8 cellular contexts compared by ENCODE assay signal in the genomic region with DNA sequence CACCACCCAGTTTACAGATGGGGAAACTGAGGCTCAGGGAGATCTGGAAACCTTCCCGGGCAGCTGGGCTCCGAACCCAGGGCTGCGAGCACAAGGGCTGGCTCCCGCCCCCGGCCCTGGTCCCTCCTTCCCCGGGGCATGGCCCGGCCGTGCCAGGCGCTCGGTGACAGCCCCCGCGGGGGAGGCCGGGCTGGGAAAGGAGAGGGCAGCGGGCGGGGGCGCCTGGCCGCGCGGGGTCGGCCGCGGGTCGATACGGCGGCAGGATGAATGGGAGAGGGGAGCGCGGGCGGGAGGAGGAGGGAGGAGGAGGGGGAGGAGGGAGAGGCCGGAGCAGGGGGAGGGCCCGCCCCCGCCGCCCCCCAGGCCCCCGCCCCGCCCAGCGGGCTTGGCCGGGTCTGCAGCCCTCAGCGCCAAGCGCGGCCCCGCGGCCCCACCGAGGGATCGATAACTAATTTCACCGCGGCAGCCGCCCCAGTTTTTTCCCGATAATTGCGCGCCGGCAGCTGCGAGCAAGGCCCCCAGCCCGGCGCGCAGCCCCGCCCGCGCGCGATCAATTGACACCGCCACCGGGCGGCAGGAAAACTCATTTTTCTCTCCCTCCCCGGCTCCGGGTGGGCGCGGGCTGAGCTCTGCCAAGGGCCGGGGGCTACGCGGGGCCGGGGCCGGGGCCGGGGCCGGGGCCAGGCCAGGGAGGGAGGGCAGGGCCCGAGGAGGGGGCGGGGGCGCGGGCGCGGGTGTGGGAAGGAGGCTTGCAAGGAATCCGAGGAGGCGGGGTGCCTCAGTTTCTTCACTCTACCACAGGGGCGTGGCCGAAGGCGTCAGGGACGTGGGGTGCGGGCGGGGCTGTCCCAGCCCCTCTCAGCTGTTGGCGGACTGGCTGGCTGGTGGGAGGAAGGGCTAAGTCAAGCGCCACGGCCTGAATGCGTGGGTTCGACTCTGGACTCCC. TPM values are rescaled to one million over a fixed set of nuclear protein-coding genes. Genes with fewer than 3 reads are reported as not detected.
A peak's percentile ranks its signal among the peaks of the same experiment; 100 is the strongest.
DNase-seq lines count a peak whose midpoint lies in the region; ATAC-seq and TF ChIP-seq lines count a peak whose summit lies in the region.

No MANE protein-coding gene starts in this region.

- H4K20me1 ChIP-seq in osteoblast (ENCODE audit: insufficient read depth, low read length) = no peaks in the 10 kb centered on the region

- H3K9me3 ChIP-seq in osteoblast (ENCODE audit: low read depth, low read length) = no peaks in the 10 kb centered on the region

- H3K36me3 Mint-ChIP-seq in activated CD4-positive, alpha-beta T cell treated with anti-CD3 and anti-CD28 coated beads, Interleukin-2, amount 10 ng/mL, durations not matched to agents 24 days and 14 days (ENCODE audit: low read depth) = no peaks in the 10 kb centered on the region
- peaks cover 3% of the 10 kb centered on the region for H3K36me3 Mint-ChIP-seq in activated T-helper 2 cell treated with anti-CD3 and anti-CD28 coated beads, Interferon-gamma antibody, Interleukin-2, Interleukin-4, amounts not matched to agents 10 μg/mL and 5 μg/mL and 100 μg/mL, durations not matched to agents 14 hours and 24 hours and 36 hours (ENCODE audit: low read depth)

- H3K27ac ChIP-seq in osteoblast (ENCODE audit: low read depth, low read length) = peak overlapping the region; percentile 90

- H3K4me1 ChIP-seq in osteoblast (ENCODE audit: insufficient read depth, low read length) = peaks cover 32% of the 10 kb centered on the region

- ATAC-seq in GM19452 (IDR thresholded peaks at IDR 0.05; ENCODE audit: unreplicated experiment) (no peak), HG03457 (IDR thresholded peaks at IDR 0.05; ENCODE audit: unreplicated experiment) (no peak)

- peaks cover 20% of the 10 kb centered on the region for H3K27me3 Mint-ChIP-seq in activated CD4-positive, alpha-beta T cell treated with anti-CD3 and anti-CD28 coated beads, Interleukin-2, amount 10 ng/mL, durations not matched to agents 24 days and 14 days
- peaks cover 24% of the 10 kb centered on the region for H3K27me3 Mint-ChIP-seq in activated T-helper 2 cell treated with anti-CD3 and anti-CD28 coated beads, Interferon-gamma antibody, Interleukin-2, Interleukin-4, amounts not matched to agents 10 μg/mL and 5 μg/mL and 100 μg/mL, durations not matched to agents 14 hours and 24 hours and 36 hours (ENCODE audit: low read depth)

- H3K4me1 Mint-ChIP-seq in activated CD4-positive, alpha-beta T cell treated with anti-CD3 and anti-CD28 coated beads, Interleukin-2, amount 10 ng/mL, durations not matched to agents 24 days and 14 days = peaks cover 21% of the 10 kb centered on the region
- peaks cover 22% of the 10 kb centered on the region for H3K4me1 Mint-ChIP-seq in activated T-helper 2 cell treated with anti-CD3 and anti-CD28 coated beads, Interferon-gamma antibody, Interleukin-2, Interleukin-4, amounts not matched to agents 10 μg/mL and 5 μg/mL and 100 μg/mL, durations not matched to agents 14 hours and 24 hours and 36 hours (ENCODE audit: low read depth)

- H3K27me3 ChIP-seq in osteoblast (ENCODE audit: insufficient read depth, low read length) = no peaks in the 10 kb centered on the region

- H2AFZ ChIP-seq in osteoblast (ENCODE audit: low read length) = peak overlapping the region; percentile 50

- peak overlapping the region; percentile 68 for H3K4me3 ChIP-seq in osteoblast (ENCODE audit: insufficient read depth, low read length)

- H3K4me2 ChIP-seq in osteoblast (ENCODE audit: insufficient read depth, low read length) = peak overlapping the region; percentile 84

- H3K79me2 ChIP-seq in osteoblast (ENCODE audit: insufficient read depth, low read length) = no peaks in the 10 kb centered on the region

- intact Hi-C loops in activated CD4-positive, alpha-beta T cell treated with anti-CD3 and anti-CD28 coated beads, Interleukin-2, amount 10 ng/mL, durations not matched to agents 24 days and 14 days (cut with micrococcal nuclease) = no loop called here
- intact Hi-C loops in activated T-helper 2 cell treated with anti-CD3 and anti-CD28 coated beads, Interferon-gamma antibody, Interleukin-2, Interleukin-4, amounts not matched to agents 10 μg/mL and 5 μg/mL and 100 μg/mL, durations not matched to agents 14 hours and 24 hours and 36 hours (cut with micrococcal nuclease) = loop anchor here (2.0 kb wide), 1 partner anchor 16 kb away; no protein-coding TSS in a partner anchor
- intact Hi-C loops in head of caudate nucleus (cut with DNase I) = loop anchor here (5.0 kb wide), 1 partner anchor 432 kb away; no protein-coding TSS in a partner anchor

- peak overlapping the region; percentile 81 for H3K4me3 Mint-ChIP-seq in activated CD4-positive, alpha-beta T cell treated with anti-CD3 and anti-CD28 coated beads, Interleukin-2, amount 10 ng/mL, durations not matched to agents 24 days and 14 days
- peak overlapping the region; percentile 76 for H3K4me3 Mint-ChIP-seq in activated T-helper 2 cell treated with anti-CD3 and anti-CD28 coated beads, Interferon-gamma antibody, Interleukin-2, Interleukin-4, amounts not matched to agents 10 μg/mL and 5 μg/mL and 100 μg/mL, durations not matched to agents 14 hours and 24 hours and 36 hours (ENCODE audit: low read depth)

- no peak for TF ChIP-seq CTCF in osteoblast (IDR thresholded peaks at IDR 0.05; ENCODE audit: extremely low read depth, low read depth, low read length)

- no peak overlapping the region for H3K27ac Mint-ChIP-seq in activated CD4-positive, alpha-beta T cell treated with anti-CD3 and anti-CD28 coated beads, Interleukin-2, amount 10 ng/mL, durations not matched to agents 24 days and 14 days
- no peak overlapping the region for H3K27ac Mint-ChIP-seq in activated T-helper 2 cell treated with anti-CD3 and anti-CD28 coated beads, Interferon-gamma antibody, Interleukin-2, Interleukin-4, amounts not matched to agents 10 μg/mL and 5 μg/mL and 100 μg/mL, durations not matched to agents 14 hours and 24 hours and 36 hours

- H3K9me3 Mint-ChIP-seq in activated CD4-positive, alpha-beta T cell treated with anti-CD3 and anti-CD28 coated beads, Interleukin-2, amount 10 ng/mL, durations not matched to agents 24 days and 14 days = peaks cover 4% of the 10 kb centered on the region
- H3K9me3 Mint-ChIP-seq in activated T-helper 2 cell treated with anti-CD3 and anti-CD28 coated beads, Interferon-gamma antibody, Interleukin-2, Interleukin-4, amounts not matched to agents 10 μg/mL and 5 μg/mL and 100 μg/mL, durations not matched to agents 14 hours and 24 hours and 36 hours = peaks cover 4% of the 10 kb centered on the region

- peak; percentile 76 for DNase-seq in activated CD4-positive, alpha-beta T cell treated with anti-CD3 and anti-CD28 coated beads, Interleukin-2, amount 10 ng/mL, durations not matched to agents 24 days and 14 days
- no peak for DNase-seq in activated CD4-positive, alpha-beta T cell treated with anti-CD3 and anti-CD28 coated beads for 1 hour
- DNase-seq in activated T-helper 2 cell treated with anti-CD3 and anti-CD28 coated beads, Interferon-gamma antibody, Interleukin-2, Interleukin-4, amounts not matched to agents 10 μg/mL and 5 μg/mL and 100 μg/mL, durations not matched to agents 14 hours and 24 hours and 36 hours (ENCODE audit: low spot score) = no peak
- DNase-seq in head of caudate nucleus = peak in 39 of 42 donors; percentile 39 to 92 (median 65)
- DNase-seq in osteoblast (ENCODE audit: insufficient read length, low spot score, missing footprints) = peak; percentile 92
- DNase-seq in DMS114 treated with DMSO at 0.1 percent for 48 hours (lab: John Stamatoyannopoulos, UW; ENCODE audit: unreplicated experiment) = no peak

- H3K36me3 ChIP-seq in osteoblast (ENCODE audit: insufficient read depth, low read length) = no peaks in the 10 kb centered on the region

RNA-seq across cellular contexts. Expression of gene C9orf50, which starts 52.1 kb away (rescaled TPM):
- not detected in 2 replicates for total RNA-seq in activated CD4-positive, alpha-beta T cell treated with anti-CD3 and anti-CD28 coated beads, Interleukin-2, amount 10 ng/mL, durations not matched to agents 24 days and 14 days
- total RNA-seq in activated T-helper 2 cell treated with anti-CD3 and anti-CD28 coated beads, Interferon-gamma antibody, Interleukin-2, Interleukin-4, amounts not matched to agents 10 μg/mL and 5 μg/mL and 100 μg/mL, durations not matched to agents 14 hours and 24 hours and 36 hours = not detected in 2 replicates
- under 0.01 and 0.36 TPM in 2 replicates for total RNA-seq in osteoblast

RNA-seq across cellular contexts. Expression of gene NTMT1, which starts 57.1 kb away (rescaled TPM):
- total RNA-seq in activated CD4-positive, alpha-beta T cell treated with anti-CD3 and anti-CD28 coated beads, Interleukin-2, amount 10 ng/mL, durations not matched to agents 24 days and 14 days = 72.0 and 72.4 TPM in 2 replicates
- total RNA-seq in activated T-helper 2 cell treated with anti-CD3 and anti-CD28 coated beads, Interferon-gamma antibody, Interleukin-2, Interleukin-4, amounts not matched to agents 10 μg/mL and 5 μg/mL and 100 μg/mL, durations not matched to agents 14 hours and 24 hours and 36 hours = 58.4 and 61.5 TPM in 2 replicates
- 26.4 and 28.6 TPM in 2 replicates for total RNA-seq in osteoblast

Comparison
In these comparisons a context has a peak if more than half of its experiments do, and no peak if none do; other contexts are left out.
1. DNase-seq: peak in activated CD4-positive, alpha-beta T cell treated with anti-CD3 and anti-CD28 coated beads, Interleukin-2, amount 10 ng/mL, durations not matched to agents 24 days and 14 days (single experiment), head of caudate nucleus (39 of 42) and osteoblast (single experiment); none in activated CD4-positive, alpha-beta T cell treated with anti-CD3 and anti-CD28 coated beads for 1 hour (single experiment), activated T-helper 2 cell treated with anti-CD3 and anti-CD28 coated beads, Interferon-gamma antibody, Interleukin-2, Interleukin-4, amounts not matched to agents 10 μg/mL and 5 μg/mL and 100 μg/mL, durations not matched to agents 14 hours and 24 hours and 36 hours (single experiment) and DMS114 treated with DMSO at 0.1 percent for 48 hours (single experiment).